8 cellular contexts compared by ENCODE assay signal in genomic region chr17:49389514-49390356, GRCh38. TPM values are rescaled to one million over a fixed set of nuclear protein-coding genes. Genes with fewer than 3 reads are reported as not detected.
DNase-seq lines count a peak whose midpoint lies in the region; ATAC-seq, FAIRE-seq and TF ChIP-seq lines count a peak whose summit lies in the region.
"Not testable (repeated sequence)": the region's sequence is repeated elsewhere in the genome, so short reads cannot be mapped to it uniquely, and the experiment has no call there.

No MANE protein-coding gene starts in this region.

- TF ChIP-seq POLR2A in K562 (conservative IDR thresholded peaks at IDR 0.05): not testable (repeated sequence)

- H3K4me1 Mint-ChIP-seq in CD4-positive, alpha-beta memory T cell: peaks cover 42 to 70% (median 56%) of the 10 kb centered on the region in 4 donors
- peaks cover 47 to 60% (median 59%) of the 10 kb centered on the region in 3 donors for H3K4me1 Mint-ChIP-seq in IgD-negative memory B cell
- peaks cover 70% of the 10 kb centered on the region for H3K4me1 Mint-ChIP-seq in activated CD4-positive, alpha-beta memory T cell treated with anti-CD3 and anti-CD28 coated beads, Interleukin-2, amount 10 ng/mL, durations not matched to agents 7 days and 5 days
- H3K4me1 Mint-ChIP-seq in nephron progenitor cell: peaks cover 28% of the 10 kb centered on the region

- not testable (repeated sequence) for DNase-seq in CD4-positive, alpha-beta memory T cell; K562 (ENCODE audit: extremely low read depth in 1 of 4, low spot score in 3 of 4); nephron progenitor cell
- DNase-seq in RPMI7951 (ENCODE audit: low read depth) (peak; percentile 87), foreskin melanocyte (peak; percentile 86)
- peak; percentile 31 for DNase-seq in activated CD4-positive, alpha-beta memory T cell treated with anti-CD3 and anti-CD28 coated beads, Interleukin-2, amount 10 ng/mL, durations not matched to agents 7 days and 5 days

- TF ChIP-seq EP300 in K562 (IDR thresholded peaks at IDR 0.05; ENCODE audit: low read length): not testable (repeated sequence)

- H3K9me3 ChIP-seq in CD4-positive, alpha-beta memory T cell (ENCODE audit: control insufficient read depth in 1 of 2, low read length in 2 of 2); K562 (replicated peaks; ENCODE audit: control insufficient read depth, insufficient read depth, low read depth, low read length): not testable (repeated sequence)

- intact Hi-C loops in CD4-positive, alpha-beta memory T cell (cut with micrococcal nuclease): loop anchor here (2.0 kb wide), 1 partner anchor 29 kb away; no protein-coding TSS in a partner anchor
- intact Hi-C loops in K562 (cut with micrococcal nuclease): not testable (repeated sequence)

- H3K36me3 ChIP-seq in CD4-positive, alpha-beta memory T cell (ENCODE audit: insufficient read depth, low read length); K562 (ENCODE audit: control insufficient read depth, insufficient read depth, low read length): not testable (repeated sequence)

- not testable (repeated sequence) for H3K9me3 Mint-ChIP-seq in CD4-positive, alpha-beta memory T cell; IgD-negative memory B cell; activated CD4-positive, alpha-beta memory T cell treated with anti-CD3 and anti-CD28 coated beads, Interleukin-2, amount 10 ng/mL, durations not matched to agents 7 days and 5 days; nephron progenitor cell

- H3K27ac Mint-ChIP-seq in CD4-positive, alpha-beta memory T cell: peak overlapping the region; percentile 76 to 98 (median 92)
- H3K27ac Mint-ChIP-seq in IgD-negative memory B cell: peak overlapping the region; percentile 74 to 99 (median 99)
- peak overlapping the region; percentile 94 for H3K27ac Mint-ChIP-seq in activated CD4-positive, alpha-beta memory T cell treated with anti-CD3 and anti-CD28 coated beads, Interleukin-2, amount 10 ng/mL, durations not matched to agents 7 days and 5 days
- peak overlapping the region; percentile 83 for H3K27ac Mint-ChIP-seq in nephron progenitor cell

- WGBS in K562 (ENCODE audit: insufficient coverage, low coverage, missing lambda C conversion rate): 67% methylated on average over 11 of the region's 12 CpGs

- H3K79me2 ChIP-seq in K562 (ENCODE audit: control insufficient read depth, insufficient read depth, low read length): not testable (repeated sequence)

- H2AFZ ChIP-seq in K562 (ENCODE audit: low read depth, low read length): peak overlapping the region; percentile 98

- CTCF ChIA-PET in CD4-positive, alpha-beta memory T cell (lab: Charles Lee; ENCODE audit: partially characterized antibody): interaction anchor here (0.7 to 16.7 kb wide), 6 partner anchors 14 to 73 kb away, joined by 3 to 199 read pairs (median 3); partner anchors contain the start of gene PHB1
- CTCF ChIA-PET in activated CD4-positive, alpha-beta memory T cell treated with anti-CD3 and anti-CD28 coated beads, Interleukin-2, amount 10 ng/mL, durations not matched to agents 7 days and 5 days (lab: Charles Lee): interaction anchor here (0.6 to 4.8 kb wide), 6 partner anchors 9 to 74 kb away, joined by 3 to 22 read pairs (median 8); no protein-coding TSS in a partner anchor
- CTCF ChIA-PET in K562 (lab: Yijun Ruan, JAX; ENCODE audit: low intra/inter-chr PET ratio): interaction anchor here (0.5 to 0.6 kb wide), 2 partner anchors 75 to 711 kb away, joined by 3 read pairs; no protein-coding TSS in a partner anchor

- not testable (repeated sequence) for ATAC-seq in K562

- H3K9ac ChIP-seq in K562 (ENCODE audit: insufficient read depth in 1 of 2, low read depth in 2 of 2, low read length in 2 of 2): not testable (repeated sequence)

- not testable (repeated sequence) for H3K36me3 Mint-ChIP-seq in CD4-positive, alpha-beta memory T cell; IgD-negative memory B cell; activated CD4-positive, alpha-beta memory T cell treated with anti-CD3 and anti-CD28 coated beads, Interleukin-2, amount 10 ng/mL, durations not matched to agents 7 days and 5 days (ENCODE audit: low read depth); nephron progenitor cell (ENCODE audit: low read depth)

- in situ Hi-C loops in K562 (cut with MboI): loop anchor here (5.0 kb wide), 1 partner anchor 72 kb away; no protein-coding TSS in a partner anchor

- POLR2A ChIA-PET in CD4-positive, alpha-beta memory T cell (lab: Charles Lee; ENCODE audit: partially characterized antibody): interaction anchor here (0.7 to 8.4 kb wide), 7 partner anchors 21 to 74 kb away, joined by 3 to 95 read pairs (median 7); partner anchors contain the start of genes PHB1 and ZNF652
- POLR2A ChIA-PET in activated CD4-positive, alpha-beta memory T cell treated with anti-CD3 and anti-CD28 coated beads, Interleukin-2, amount 10 ng/mL, durations not matched to agents 7 days and 5 days (lab: Charles Lee): interaction anchor here (0.6 to 7.3 kb wide), 8 partner anchors 21 to 318 kb away, joined by 3 to 71 read pairs (median 4); partner anchors contain the start of genes SLC35B1 and ZNF652
- POLR2A ChIA-PET in K562 (lab: Yijun Ruan, JAX): interaction anchor here (1.3 to 1.5 kb wide), 2 partner anchors 8 to 12 kb away, joined by 3 read pairs; no protein-coding TSS in a partner anchor

- not testable (repeated sequence) for H3K9me1 ChIP-seq in K562 (ENCODE audit: control insufficient read depth, insufficient read depth, low read length)

- not testable (repeated sequence) for BruUV-seq in K562 (replicated peaks; lab: Mats Ljungman, UMichigan)

- H3K4me3 ChIP-seq in CD4-positive, alpha-beta memory T cell (ENCODE audit: low read length in 2 of 2); K562: not testable (repeated sequence)

- not testable (repeated sequence) for H3K27me3 Mint-ChIP-seq in CD4-positive, alpha-beta memory T cell; IgD-negative memory B cell; activated CD4-positive, alpha-beta memory T cell treated with anti-CD3 and anti-CD28 coated beads, Interleukin-2, amount 10 ng/mL, durations not matched to agents 7 days and 5 days; nephron progenitor cell (ENCODE audit: low read depth, poor library complexity)

- H3K4me1 ChIP-seq in CD4-positive, alpha-beta memory T cell (ENCODE audit: insufficient read depth, low read length): peaks cover 60% of the 10 kb centered on the region
- peaks cover 20 to 38% of the 10 kb centered on the region in 2 experiments for H3K4me1 ChIP-seq in K562 (replicated peaks in 1 of 2; ENCODE audit: control insufficient read depth in 2 of 2, insufficient read depth in 2 of 2, low read length in 2 of 2)

- not testable (repeated sequence) for TF ChIP-seq RAD21 in K562 (CRISPR knock-in tag; conservative IDR thresholded peaks at IDR 0.05 in 1 of 2, IDR thresholded peaks at IDR 0.05 in 1 of 2)

- FAIRE-seq in K562 (lab: Jason Lieb, UNC): not testable (repeated sequence)

- not testable (repeated sequence) for H4K20me1 ChIP-seq in K562 (replicated peaks; ENCODE audit: control insufficient read depth, insufficient read depth, low read length)

- peak overlapping the region; percentile 65; the same call in 1 of the 2 replicates for H3K4me2 ChIP-seq in K562 (ENCODE audit: insufficient read depth, low read length)

- peak overlapping the region; percentile 25 for H3K27ac ChIP-seq in CD4-positive, alpha-beta memory T cell (ENCODE audit: low read depth, low read length)
- H3K27ac ChIP-seq in K562 (ENCODE audit: extremely low read depth, low read depth, low read length): peak overlapping the region; percentile 65; the same call in 2 of the 3 replicates
- peak overlapping the region; percentile 99 for H3K27ac ChIP-seq in temporal lobe (ENCODE audit: low read depth, low read length)

- not testable (repeated sequence) for TF ChIP-seq CTCF in K562 (IDR thresholded peaks at IDR 0.05 in 2 of 3, conservative IDR thresholded peaks at IDR 0.05 in 1 of 3; ENCODE audit: insufficient read depth in 2 of 3, low read depth in 1 of 3, low read length in 3 of 3); nephron progenitor cell (IDR thresholded peaks at IDR 0.05)

- H3K27me3 ChIP-seq in CD4-positive, alpha-beta memory T cell (ENCODE audit: insufficient read depth, low read length); K562 (ENCODE audit: control insufficient read depth in 2 of 2, insufficient read depth in 2 of 2, low read length in 2 of 2): not testable (repeated sequence)

- peak overlapping the region; percentile 2 to 89 (median 83) for H3K4me3 Mint-ChIP-seq in CD4-positive, alpha-beta memory T cell
- peak overlapping the region; percentile 59 to 96 (median 79) for H3K4me3 Mint-ChIP-seq in IgD-negative memory B cell
- peak overlapping the region; percentile 25 for H3K4me3 Mint-ChIP-seq in activated CD4-positive, alpha-beta memory T cell treated with anti-CD3 and anti-CD28 coated beads, Interleukin-2, amount 10 ng/mL, durations not matched to agents 7 days and 5 days
- not testable (repeated sequence) for H3K4me3 Mint-ChIP-seq in nephron progenitor cell

RNA-seq across cellular contexts. Expression of gene PHB1, which starts 24.9 kb away (rescaled TPM):
- 10 to 100 TPM; 62.0 to 64.2 TPM for total RNA-seq in CD4-positive, alpha-beta memory T cell
- polyA plus RNA-seq in CD4-positive, alpha-beta memory T cell: 100 to 1,000 TPM; 153 to 202 TPM
- polyA plus RNA-seq in IgD-negative memory B cell (132 TPM), K562 (2011; rRNA removed) (818 and 879 TPM in 2 replicates), K562 (2014; fragmentation: Illumina TruSeq; extraction: Trizol) (486 and 570 TPM in 2 replicates), K562 (2014; fragmentation: Nextera tagmentation; extraction: Ambion mirVana) (100 to 1,000 TPM; 191 to 412 TPM), K562 (2014; rRNA removed) (322 and 377 TPM in 2 replicates)
- 146 and 208 TPM in 2 replicates for total RNA-seq in RPMI7951 (2014; rRNA removed; shearing (Covaris generic))
- 100 to 1,000 TPM; 103 to 105 TPM for total RNA-seq in activated CD4-positive, alpha-beta memory T cell treated with anti-CD3 and anti-CD28 coated beads, Interleukin-2, amount 10 ng/mL, durations not matched to agents 7 days and 5 days
- 85.2 and 139 TPM in 2 replicates for total RNA-seq in K562 (2011; cell fraction: chromatin; rRNA removed; ENCODE audit: low replicate concordance)
- total RNA-seq in K562 (2011; cell fraction: nucleolus; rRNA removed): 115 and 129 TPM in 2 replicates
- total RNA-seq in K562 (2011; cell fraction: nucleoplasm; rRNA removed): 138 and 143 TPM in 2 replicates
- total RNA-seq in K562 (2014; rRNA removed) (252 and 320 TPM in 2 replicates), K562 (2014; rRNA removed; fragmentation: Illumina TruSeq; extraction: Trizol) (307 and 349 TPM in 2 replicates), K562 (2015; rRNA removed; fragmentation: Illumina TruSeq; extraction: Trizol) (259 and 265 TPM in 2 replicates), K562 (2021) (447 and 460 TPM in 2 replicates), temporal lobe (36.4 TPM)
- polyA plus RNA-seq in K562 (2011; cell fraction: cytosol; rRNA removed): 709 and 767 TPM in 2 replicates
- polyA plus RNA-seq in K562 (2011; cell fraction: nucleus; rRNA removed): 244 and 297 TPM in 2 replicates
- polyA plus RNA-seq in K562 (2012): 257 and 546 TPM in 2 replicates
- 533 and 763 TPM in 2 replicates for polyA minus RNA-seq in K562 (2011; rRNA and poly(A)+ RNA removed)
- polyA minus RNA-seq in K562 (2011; cell fraction: cytosol; rRNA and poly(A)+ RNA removed): 146 and 192 TPM in 2 replicates
- 40.4 and 68.0 TPM in 2 replicates for polyA minus RNA-seq in K562 (2011; cell fraction: nucleus; rRNA and poly(A)+ RNA removed)

RNA-seq across cellular contexts. Expression of gene ZNF652, which starts 27.7 kb away (rescaled TPM):
- total RNA-seq in CD4-positive, alpha-beta memory T cell: 10 to 100 TPM; 64.2 to 68.6 TPM
- 10 to 100 TPM; 13.1 to 28.4 TPM for polyA plus RNA-seq in CD4-positive, alpha-beta memory T cell
- polyA plus RNA-seq in IgD-negative memory B cell (29.3 TPM), K562 (2011; rRNA removed) (8.6 and 13.3 TPM in 2 replicates), K562 (2014; fragmentation: Illumina TruSeq; extraction: Trizol) (4.8 and 5.2 TPM in 2 replicates), K562 (2014; fragmentation: Nextera tagmentation; extraction: Ambion mirVana) (1 to 10 TPM; 6.1 to 7.8 TPM), K562 (2014; rRNA removed) (4.7 and 5.1 TPM in 2 replicates)
- total RNA-seq in RPMI7951 (2014; rRNA removed; shearing (Covaris generic)): 10.9 and 11.4 TPM in 2 replicates
- 10 to 100 TPM; 37.7 to 42.6 TPM for total RNA-seq in activated CD4-positive, alpha-beta memory T cell treated with anti-CD3 and anti-CD28 coated beads, Interleukin-2, amount 10 ng/mL, durations not matched to agents 7 days and 5 days
- total RNA-seq in K562 (2011; cell fraction: chromatin; rRNA removed; ENCODE audit: low replicate concordance): 8.2 and 25.2 TPM in 2 replicates
- 5.3 and 8.6 TPM in 2 replicates for total RNA-seq in K562 (2011; cell fraction: nucleolus; rRNA removed)
- 14.1 and 23.3 TPM in 2 replicates for total RNA-seq in K562 (2011; cell fraction: nucleoplasm; rRNA removed)
- total RNA-seq in K562 (2014; rRNA removed) (6.9 and 9.7 TPM in 2 replicates), K562 (2014; rRNA removed; fragmentation: Illumina TruSeq; extraction: Trizol) (13.0 and 13.1 TPM in 2 replicates), K562 (2015; rRNA removed; fragmentation: Illumina TruSeq; extraction: Trizol) (15.5 and 15.8 TPM in 2 replicates), K562 (2021) (12.9 and 15.2 TPM in 2 replicates), temporal lobe (31.5 TPM)
- polyA plus RNA-seq in K562 (2011; cell fraction: cytosol; rRNA removed): 3.4 and 8.5 TPM in 2 replicates
- polyA plus RNA-seq in K562 (2011; cell fraction: nucleus; rRNA removed): 6.3 and 11.5 TPM in 2 replicates
- polyA plus RNA-seq in K562 (2012): 3.9 and 4.3 TPM in 2 replicates
- polyA minus RNA-seq in K562 (2011; rRNA and poly(A)+ RNA removed): 33.6 and 48.2 TPM in 2 replicates
- polyA minus RNA-seq in K562 (2011; cell fraction: cytosol; rRNA and poly(A)+ RNA removed): 17.8 and 20.3 TPM in 2 replicates
- 4.7 and 12.3 TPM in 2 replicates for polyA minus RNA-seq in K562 (2011; cell fraction: nucleus; rRNA and poly(A)+ RNA removed)

Comparison
In these comparisons a context has a peak if more than half of its experiments do, and no peak if none do; other contexts are left out.
1. H3K27ac ChIP-seq: peak in every context shown above with its lines; median percentile 99 in temporal lobe; 65 in K562; 25 in CD4-positive, alpha-beta memory T cell.